In the genomic region with DNA sequence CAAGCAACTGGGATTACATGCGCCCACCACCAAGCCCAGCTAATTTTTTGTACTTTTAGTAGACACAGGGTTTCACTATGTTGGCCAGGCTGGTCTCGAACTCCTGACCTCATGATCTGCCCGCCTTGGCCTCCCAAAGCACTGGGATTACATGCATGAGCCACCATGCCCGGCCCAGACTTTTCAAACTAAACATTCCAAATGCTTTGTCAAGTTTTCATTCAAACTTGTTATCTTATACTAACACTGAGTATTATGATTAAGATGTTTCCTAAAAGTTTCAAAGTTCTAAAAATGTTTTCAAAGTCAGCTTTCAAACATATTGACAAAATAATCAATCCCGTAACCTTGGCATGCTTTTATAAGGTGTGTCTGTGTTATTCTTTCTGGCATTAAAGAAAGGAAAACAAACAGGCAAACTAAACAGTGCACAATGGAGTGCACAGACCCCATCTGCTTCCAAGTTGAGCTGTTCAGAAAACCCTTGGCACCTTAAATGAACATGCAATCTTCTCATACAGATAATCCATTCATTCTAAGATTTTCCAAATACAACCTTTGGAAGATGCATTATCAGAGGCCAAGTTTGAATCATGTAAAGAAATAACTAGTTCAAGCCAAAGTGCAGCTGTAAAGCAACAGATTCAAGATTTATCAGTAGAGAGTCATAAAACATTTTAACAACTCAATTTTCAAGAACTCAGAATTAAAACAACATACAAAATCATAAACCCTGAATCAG, we compare ENCODE assay signal across 16 cellular contexts.
"Had no signal": no experiment of that assay in that cellular context is flagged by ENCODE, and none has a peak within 500 bp of the region (broad histone marks: within the 10 kb centered on the region; RNA-seq: fewer than 3 reads in every experiment).

No MANE protein-coding gene starts in this region.

- DNase-seq: activated CD4-positive, alpha-beta T cell treated with anti-CD3 and anti-CD28 coated beads, Interleukin-2, amount 50 U/mL, for 48 hours; activated naive CD4-positive, alpha-beta T cell treated with anti-CD3 and anti-CD28 coated beads for 36 hours; dorsolateral prefrontal cortex; foreskin keratinocyte; glutamatergic neuron; mesendoderm; occipital lobe; spleen; stimulated activated CD4-positive, alpha-beta T cell treated with anti-CD3 and anti-CD28 coated beads, Interleukin-1b, Interleukin-23, amount 100 ng/mL, for 48 hours; stomach; testis had no signal

- H3K36me3 ChIP-seq: ascending aorta, spleen, stomach had no signal

- H3K27ac Mint-ChIP-seq: activated naive CD4-positive, alpha-beta T cell treated with anti-CD3 and anti-CD28 coated beads for 36 hours; activated T-helper 17 cell treated with anti-CD3 and anti-CD28 coated beads, Interleukin-2, amount 50 U/mL, for 72 hours; nephron had no signal

- H3K4me3 Mint-ChIP-seq: activated naive CD4-positive, alpha-beta T cell treated with anti-CD3 and anti-CD28 coated beads for 36 hours; activated T-helper 17 cell treated with anti-CD3 and anti-CD28 coated beads, Interleukin-2, amount 50 U/mL, for 72 hours; nephron had no signal

- H3K27me3 Mint-ChIP-seq: activated T-helper 17 cell treated with anti-CD3 and anti-CD28 coated beads, Interleukin-2, amount 50 U/mL, for 72 hours had no signal

- H3K9me3 Mint-ChIP-seq: activated naive CD4-positive, alpha-beta T cell treated with anti-CD3 and anti-CD28 coated beads for 36 hours; activated T-helper 17 cell treated with anti-CD3 and anti-CD28 coated beads, Interleukin-2, amount 50 U/mL, for 72 hours; nephron had no signal

- H3K4me1 Mint-ChIP-seq: activated T-helper 17 cell treated with anti-CD3 and anti-CD28 coated beads, Interleukin-2, amount 50 U/mL, for 72 hours; nephron had no signal

- H3K4me3 ChIP-seq: ascending aorta, dorsolateral prefrontal cortex, spleen, stomach, testis had no signal

- H3K9me3 ChIP-seq: ascending aorta, spleen, stomach, testis had no signal

- H3K27me3 ChIP-seq: ascending aorta, dorsolateral prefrontal cortex, foreskin keratinocyte, spleen, stomach, testis had no signal

- H3K27ac ChIP-seq: ascending aorta, dorsolateral prefrontal cortex, foreskin keratinocyte, spleen, stomach, testis had no signal

- ATAC-seq: activated T-helper 17 cell treated with anti-CD3 and anti-CD28 coated beads, Interleukin-2, amount 50 U/mL, for 72 hours; esophagus mucosa; foreskin keratinocyte; sciatic nerve had no signal
